ENCODE assay signal across 9 cellular contexts in the genomic region with DNA sequence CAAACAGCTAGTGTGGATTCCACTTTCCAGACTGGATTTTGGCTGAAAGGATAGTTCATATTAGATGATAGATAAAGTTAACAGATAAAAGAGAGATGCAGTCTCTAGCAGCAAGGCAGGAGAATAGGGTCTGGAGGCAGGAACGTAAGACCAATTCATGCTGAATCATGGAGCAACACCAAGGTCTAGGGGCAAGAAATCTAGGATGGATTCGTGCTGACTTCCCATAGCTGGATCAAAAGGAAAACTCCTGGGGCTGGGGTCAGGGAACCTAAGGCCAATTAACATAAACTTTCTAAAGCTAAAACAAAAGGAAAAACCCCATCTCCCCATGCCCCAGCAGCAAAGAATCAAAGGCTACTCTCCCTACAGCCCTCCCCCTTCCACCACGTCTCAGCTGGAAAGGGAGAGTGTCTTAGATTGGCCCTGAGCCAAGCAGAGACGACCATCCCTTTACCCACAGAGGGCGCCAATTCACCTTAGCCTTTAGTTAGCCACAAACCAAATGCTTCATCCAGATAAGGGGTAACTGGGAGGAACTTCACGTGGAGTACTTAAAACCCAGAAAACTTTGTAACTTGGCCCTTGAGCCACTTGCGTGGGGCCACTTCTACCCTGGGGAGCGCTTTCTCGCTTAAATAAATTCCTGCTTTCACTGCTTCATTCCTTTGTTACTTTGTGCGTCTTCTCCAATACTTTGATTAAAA.
DNase-seq lines count a peak whose midpoint lies in the region; ATAC-seq and TF ChIP-seq lines count a peak whose summit lies in the region.
"Had no signal": no experiment of that assay in that cellular context is flagged by ENCODE, and none has a peak within 500 bp of the region (broad histone marks: within the 10 kb centered on the region; RNA-seq: fewer than 3 reads in every experiment).

No MANE protein-coding gene starts in this region.

- H3K36me3 Mint-ChIP-seq in central memory CD8-positive, alpha-beta T cell (ENCODE audit: insufficient read depth): no peaks in the 10 kb centered on the region
- H3K36me3 Mint-ChIP-seq in memory B cell: peaks cover 3% of the 10 kb centered on the region

- H3K4me3 Mint-ChIP-seq in central memory CD8-positive, alpha-beta T cell: no peak overlapping the region
- no peak overlapping the region for H3K4me3 Mint-ChIP-seq in memory B cell

- no peak overlapping the region for H3K27ac Mint-ChIP-seq in central memory CD8-positive, alpha-beta T cell (ENCODE audit: low read depth)
- no peak overlapping the region for H3K27ac Mint-ChIP-seq in memory B cell

- peak; percentile 43 for DNase-seq in NK-92 treated with Interleukin-12 subunit alpha and Interleukin-12 subunit beta, amount 100 ng/mL, for 24 hours (lab: John Stamatoyannopoulos, UW)
- DNase-seq in NK-92 (lab: John Stamatoyannopoulos, UW; ENCODE audit: unreplicated experiment) (no peak), NCI-H2171 (lab: John Stamatoyannopoulos, UW) (peak; percentile 55), memory B cell (ENCODE audit: low spot score in 2 of 2) (peak; percentile 64 to 65)
- peak; percentile 40 to 48 for DNase-seq in central memory CD8-positive, alpha-beta T cell (ENCODE audit: low spot score in 2 of 2)
- DNase-seq in stimulated activated CD8-positive, alpha-beta memory T cell treated with anti-CD3 and anti-CD28 coated beads, Interleukin-7, amount 100 ng/mL, for 1 hour (ENCODE audit: low read depth in 2 of 2): peak; percentile 33 to 49

- peak; percentile 66 for TF ChIP-seq CTCF in VCaP (conservative IDR thresholded peaks at IDR 0.05)

- H3K9me3 Mint-ChIP-seq in central memory CD8-positive, alpha-beta T cell: no peaks in the 10 kb centered on the region
- H3K9me3 Mint-ChIP-seq in memory B cell: peaks cover 2% of the 10 kb centered on the region

- peaks cover 26% of the 10 kb centered on the region for H3K27me3 Mint-ChIP-seq in central memory CD8-positive, alpha-beta T cell
- H3K27me3 Mint-ChIP-seq in memory B cell: peaks cover 3% of the 10 kb centered on the region

- ATAC-seq in central memory CD8-positive, alpha-beta T cell (replicated peaks; ENCODE audit: extremely low read depth, poor library complexity, severe bottlenecking): peak; percentile 46
- ATAC-seq in memory B cell (ENCODE audit: low read depth) (peak; percentile 85), HG03521 (IDR thresholded peaks at IDR 0.05; ENCODE audit: unreplicated experiment) (no peak)

- H3K27ac ChIP-seq in VCaP: no peak overlapping the region
- H3K27ac ChIP-seq: BLaER1 had no signal

- H3K4me1 Mint-ChIP-seq in central memory CD8-positive, alpha-beta T cell: peaks cover 8% of the 10 kb centered on the region
- H3K4me1 Mint-ChIP-seq in memory B cell: peaks cover 8% of the 10 kb centered on the region
